ENCODE assay signal across 1 cellular context in genomic region chr5:74465724-74466123, GRCh38.
TF ChIP-seq lines count a peak whose summit lies in the region.

No MANE protein-coding gene starts in this region.

TF ChIP-seq in HEK293, 187 proteins besides CTCF, POLR2A, EP300 and RAD21:
- TF ChIP-seq, protein P1, sequence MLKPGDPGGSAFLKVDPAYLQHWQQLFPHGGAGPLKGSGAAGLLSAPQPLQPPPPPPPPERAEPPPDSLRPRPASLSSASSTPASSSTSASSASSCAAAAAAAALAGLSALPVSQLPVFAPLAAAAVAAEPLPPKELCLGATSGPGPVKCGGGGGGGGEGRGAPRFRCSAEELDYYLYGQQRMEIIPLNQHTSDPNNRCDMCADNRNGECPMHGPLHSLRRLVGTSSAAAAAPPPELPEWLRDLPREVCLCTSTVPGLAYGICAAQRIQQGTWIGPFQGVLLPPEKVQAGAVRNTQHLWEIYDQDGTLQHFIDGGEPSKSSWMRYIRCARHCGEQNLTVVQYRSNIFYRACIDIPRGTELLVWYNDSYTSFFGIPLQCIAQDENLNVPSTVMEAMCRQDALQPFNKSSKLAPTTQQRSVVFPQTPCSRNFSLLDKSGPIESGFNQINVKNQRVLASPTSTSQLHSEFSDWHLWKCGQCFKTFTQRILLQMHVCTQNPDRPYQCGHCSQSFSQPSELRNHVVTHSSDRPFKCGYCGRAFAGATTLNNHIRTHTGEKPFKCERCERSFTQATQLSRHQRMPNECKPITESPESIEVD (tag by site-specific recombination; IDR thresholded peaks at IDR 0.05) = no peak
- TF ChIP-seq ZNF214 (tag by site-specific recombination; IDR thresholded peaks at IDR 0.05; ENCODE audit: borderline replicate concordance) = no peak
- no peak for TF ChIP-seq ZNF664 (tag by site-specific recombination; IDR thresholded peaks at IDR 0.05)
- TF ChIP-seq ZNF121 (tag by site-specific recombination; IDR thresholded peaks at IDR 0.05) = peak; percentile 64; the same call in 1 of the 2 replicates
